In the genomic region with DNA sequence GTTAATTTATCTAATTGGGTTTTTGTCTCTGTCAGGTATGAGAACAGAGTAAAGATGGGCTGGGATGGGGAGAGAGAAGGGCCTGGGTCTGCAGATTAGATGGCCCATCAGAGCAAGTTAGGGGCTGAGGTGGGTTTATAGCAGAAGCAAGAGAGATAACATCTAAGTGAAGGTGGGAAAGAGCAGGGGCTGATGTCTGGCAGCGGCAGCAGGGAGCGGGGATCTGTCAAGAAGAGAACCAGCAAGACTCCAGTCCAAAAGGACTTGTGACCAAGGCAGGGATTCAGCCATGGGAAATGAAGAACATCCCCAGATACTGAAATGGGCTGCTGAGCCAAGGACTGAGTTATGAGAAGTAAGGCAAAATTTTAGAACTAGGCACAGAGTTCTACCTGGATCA, we compare ENCODE assay signal across 15 cellular contexts.
DNase-seq lines count a peak whose midpoint lies in the region; ATAC-seq and TF ChIP-seq lines count a peak whose summit lies in the region.
"Had no signal": no experiment of that assay in that cellular context is flagged by ENCODE, and none has a peak within 500 bp of the region (broad histone marks: within the 10 kb centered on the region; RNA-seq: fewer than 3 reads in every experiment).

No MANE protein-coding gene starts in this region.

- 0 out of 2 replicates have a peak overlapping the region, but pooled peaks have one; percentile 8 for H2BK120ac ChIP-seq in IMR-90 (ENCODE audit: low read depth, low read length)
- H2BK120ac ChIP-seq in mesenchymal stem cell (ENCODE audit: low read depth, low read length) = peak overlapping the region; percentile 27
- H2BK120ac ChIP-seq in neuronal stem cell (ENCODE audit: low read depth, low read length) = no peak overlapping the region

- H2AK5ac ChIP-seq in IMR-90 (ENCODE audit: low read depth, low read length) = no peak overlapping the region
- peak overlapping the region; percentile 92 for H2AK5ac ChIP-seq in mesenchymal stem cell (ENCODE audit: low read length, severe bottlenecking)
- H2AK5ac ChIP-seq in neuronal stem cell (ENCODE audit: low read depth, low read length) = no peak overlapping the region

- peak overlapping the region; percentile 30; the same call in 1 of the 2 replicates for H2BK20ac ChIP-seq in IMR-90 (ENCODE audit: low read depth, low read length)

- H3K27ac ChIP-seq in IMR-90 (ENCODE audit: insufficient read depth, low read length) = no peak overlapping the region
- H3K27ac ChIP-seq in mesenchymal stem cell (ENCODE audit: low read length, poor library complexity, severe bottlenecking) = no peak overlapping the region
- no peak overlapping the region for H3K27ac ChIP-seq in neuronal stem cell (replicated peaks; ENCODE audit: low read length)
- no peak overlapping the region for H3K27ac ChIP-seq in transverse colon

- no peak overlapping the region for H4K91ac ChIP-seq in IMR-90 (ENCODE audit: insufficient read depth, low read depth, low read length)
- no peak overlapping the region for H4K91ac ChIP-seq in mesenchymal stem cell (ENCODE audit: low read length)
- H4K91ac ChIP-seq in neuronal stem cell (ENCODE audit: low read depth, low read length, poor library complexity) = no peak overlapping the region

- no peak overlapping the region for H3K56ac ChIP-seq in IMR-90 (ENCODE audit: extremely low read depth, insufficient read depth, low read length)

- TF ChIP-seq POLR2A in IMR-90 (IDR thresholded peaks at IDR 0.05; ENCODE audit: low read depth, low read length) (no peak), transverse colon (IDR thresholded peaks at IDR 0.05) (no peak)

- H3K27me3 Mint-ChIP-seq in activated T-helper 17 cell treated with anti-CD3 and anti-CD28 coated beads, Interleukin-2, amount 50 U/mL, for 72 hours = no peaks in the 10 kb centered on the region
- H3K27me3 Mint-ChIP-seq: B cell; CD4-positive, alpha-beta T cell had no signal

- peak overlapping the region; percentile 29; the same call in 1 of the 2 replicates for H3K18ac ChIP-seq in IMR-90 (ENCODE audit: low read depth, low read length)
- H3K18ac ChIP-seq in mesenchymal stem cell (ENCODE audit: low read depth in 1 of 2, low read length in 2 of 2) = no peak overlapping the region
- H3K18ac ChIP-seq in neuronal stem cell (ENCODE audit: low read length) = no peak overlapping the region

- H2AK9ac ChIP-seq in IMR-90 (replicated peaks; ENCODE audit: low read depth, low read length, poor library complexity) = no peak overlapping the region

- no peak overlapping the region; the same call in 1 of the 2 replicates for H4K5ac ChIP-seq in IMR-90 (ENCODE audit: low read depth, low read length)

- H3K9me3 ChIP-seq in IMR-90 (ENCODE audit: control insufficient read depth, insufficient read depth, low read length) (no peaks in the 10 kb centered on the region), mesenchymal stem cell (ENCODE audit: control insufficient read depth, low read length) (no peaks in the 10 kb centered on the region), neuronal stem cell (replicated peaks in 1 of 2; ENCODE audit: control insufficient read depth in 2 of 2, insufficient read depth in 1 of 2, low read depth in 1 of 2, low read length in 2 of 2) (peaks cover 0 to 9% of the 10 kb centered on the region in 2 donors), transverse colon (no peaks in the 10 kb centered on the region)

- H4K8ac ChIP-seq in IMR-90 (ENCODE audit: low read depth in 2 of 2, low read length in 2 of 2) (no peak overlapping the region), mesenchymal stem cell (ENCODE audit: low read length) (no peak overlapping the region), neuronal stem cell (ENCODE audit: low read depth, low read length) (no peak overlapping the region)

- H3K23ac ChIP-seq in IMR-90 (ENCODE audit: low read depth, low read length) = no peak overlapping the region
- no peak overlapping the region for H3K23ac ChIP-seq in mesenchymal stem cell (ENCODE audit: low read length in 2 of 2)
- no peak overlapping the region for H3K23ac ChIP-seq in neuronal stem cell (ENCODE audit: low read depth, low read length, poor library complexity)

- H4K20me1 ChIP-seq in IMR-90 (ENCODE audit: insufficient read depth, low read length) = no peaks in the 10 kb centered on the region

- no peaks in the 10 kb centered on the region for H3K36me3 Mint-ChIP-seq in activated T-helper 17 cell treated with anti-CD3 and anti-CD28 coated beads, Interleukin-2, amount 50 U/mL, for 72 hours (ENCODE audit: low read depth)

- H3K79me1 ChIP-seq in IMR-90 (ENCODE audit: low read depth in 1 of 2, low read length in 2 of 2) (no peaks in the 10 kb centered on the region), mesenchymal stem cell (replicated peaks; ENCODE audit: low read length, poor library complexity, severe bottlenecking) (no peaks in the 10 kb centered on the region), neuronal stem cell (ENCODE audit: low read depth, low read length) (no peaks in the 10 kb centered on the region)

- H3K9ac ChIP-seq in IMR-90 (ENCODE audit: low read depth, low read length) = no peak overlapping the region
- no peak overlapping the region for H3K9ac ChIP-seq in mesenchymal stem cell (ENCODE audit: low read length)
- no peak overlapping the region for H3K9ac ChIP-seq in neuronal stem cell (ENCODE audit: low read depth, low read length, poor library complexity)

- no peak for TF ChIP-seq RAD21 in IMR-90 (IDR thresholded peaks at IDR 0.05; ENCODE audit: low read length)

- H3K4me3 ChIP-seq in IMR-90 (ENCODE audit: insufficient read depth, low read depth, low read length) (no peak overlapping the region), mesenchymal stem cell (ENCODE audit: insufficient read depth in 1 of 2, low read depth in 1 of 2, low read length in 2 of 2) (no peak overlapping the region), neuronal stem cell (ENCODE audit: low read length in 2 of 2) (no peak overlapping the region), transverse colon (no peak overlapping the region)
- H3K4me3 ChIP-seq: GM12878 had no signal

- H3K9me3 Mint-ChIP-seq in activated T-helper 17 cell treated with anti-CD3 and anti-CD28 coated beads, Interleukin-2, amount 50 U/mL, for 72 hours = peaks cover 3% of the 10 kb centered on the region
- H3K9me3 Mint-ChIP-seq: CD4-positive, alpha-beta T cell; H9 had no signal

- no peaks in the 10 kb centered on the region for H3K27me3 ChIP-seq in IMR-90 (ENCODE audit: control insufficient read depth, insufficient read depth, low read length)
- no peaks in the 10 kb centered on the region for H3K27me3 ChIP-seq in mesenchymal stem cell (ENCODE audit: control insufficient read depth in 1 of 2, insufficient read depth in 1 of 2, low read length in 2 of 2)
- H3K27me3 ChIP-seq in neuronal stem cell (ENCODE audit: control insufficient read depth in 3 of 3, insufficient read depth in 3 of 3, low read depth in 1 of 3, low read length in 3 of 3) = no peaks in the 10 kb centered on the region
- no peaks in the 10 kb centered on the region for H3K27me3 ChIP-seq in transverse colon

- intact Hi-C loops in IMR-90 (cut with micrococcal nuclease) = loop anchor here (5.0 kb wide), 1 partner anchor 156 kb away; no protein-coding TSS in a partner anchor
- intact Hi-C loops in transverse colon (cut with DNase I; ENCODE audit: low total_unique reads) = no loop called here

- peak overlapping the region in 1 of 2 experiments; percentile 89 for H2BK12ac ChIP-seq in mesenchymal stem cell (ENCODE audit: low read length in 2 of 2)
- no peak overlapping the region for H2BK12ac ChIP-seq in neuronal stem cell (ENCODE audit: low read length)

- H3K14ac ChIP-seq in IMR-90 (replicated peaks; ENCODE audit: low read depth, low read length) (no peak overlapping the region), mesenchymal stem cell (ENCODE audit: low read length in 2 of 2) (no peak overlapping the region), neuronal stem cell (ENCODE audit: low read length) (peak overlapping the region; percentile 26)

- H3K36me3 ChIP-seq in IMR-90 (ENCODE audit: control insufficient read depth, insufficient read depth, low read length) (no peaks in the 10 kb centered on the region), mesenchymal stem cell (ENCODE audit: control insufficient read depth in 1 of 2, insufficient read depth in 2 of 2, low read depth in 1 of 2, low read length in 2 of 2) (no peaks in the 10 kb centered on the region), neuronal stem cell (replicated peaks in 1 of 2; ENCODE audit: control insufficient read depth in 2 of 2, insufficient read depth in 2 of 2, low read length in 2 of 2) (no peaks in the 10 kb centered on the region), transverse colon (no peaks in the 10 kb centered on the region)

- H2BK15ac ChIP-seq in IMR-90 (ENCODE audit: low read depth, low read length) (no peak overlapping the region), mesenchymal stem cell (ENCODE audit: low read depth, poor library complexity, severe bottlenecking) (no peak overlapping the region), neuronal stem cell (ENCODE audit: low read length) (no peak overlapping the region)

- H3K4ac ChIP-seq in IMR-90 (ENCODE audit: low read depth, low read length) (no peak overlapping the region), mesenchymal stem cell (ENCODE audit: low read depth in 1 of 2, low read length in 2 of 2) (no peak overlapping the region), neuronal stem cell (ENCODE audit: low read length) (no peak overlapping the region)

- POLR2A ChIA-PET in IMR-90 (lab: Charles Lee; ENCODE audit: unreplicated experiment) = no interaction called here

- CTCF ChIA-PET in IMR-90 (lab: Yijun Ruan, JAX) = no interaction called here

- H2BK5ac ChIP-seq in IMR-90 (ENCODE audit: low read depth, low read length, poor library complexity, severe bottlenecking) = no peak overlapping the region
- H2BK5ac ChIP-seq in mesenchymal stem cell (ENCODE audit: low read depth, low read length, poor library complexity, severe bottlenecking) = no peak overlapping the region
- H2BK5ac ChIP-seq in neuronal stem cell (ENCODE audit: low read length) = no peak overlapping the region

- H3K9me1 ChIP-seq in IMR-90 (ENCODE audit: insufficient read depth, low read length) = peaks cover 3% of the 10 kb centered on the region; the same call in 1 of the 2 replicates

- no peak overlapping the region for H3K4me2 ChIP-seq in IMR-90 (ENCODE audit: low read depth, low read length)
- H3K4me2 ChIP-seq in mesenchymal stem cell (ENCODE audit: low read length, poor library complexity, severe bottlenecking) = no peak overlapping the region
- no peak overlapping the region for H3K4me2 ChIP-seq in neuronal stem cell (ENCODE audit: insufficient read depth, low read length, poor library complexity, severe bottlenecking)

- in situ Hi-C loops in IMR-90 (cut with MboI; ENCODE audit: low sequenced_read_pairs) (no loop called here), transverse colon (cut with MboI; ENCODE audit: low pct_ligation_motif_present in 1 of 4, low pct_unique_long_range_greater_than_20kb in 1 of 4, low sequenced_read_pairs in 3 of 4) (no loop called here)

- no peak overlapping the region for H3K4me3 Mint-ChIP-seq in activated T-helper 17 cell treated with anti-CD3 and anti-CD28 coated beads, Interleukin-2, amount 50 U/mL, for 72 hours
- H3K4me3 Mint-ChIP-seq: B cell; CD4-positive, alpha-beta T cell; H9 had no signal

- no peak for ATAC-seq in IMR-90 (ENCODE audit: low read depth)
- ATAC-seq in activated T-helper 17 cell treated with anti-CD3 and anti-CD28 coated beads, Interleukin-2, amount 50 U/mL, for 72 hours (replicated peaks) = no peak
- no peak for ATAC-seq in HG02678 (IDR thresholded peaks at IDR 0.05; ENCODE audit: unreplicated experiment)
- ATAC-seq in GM21360 (IDR thresholded peaks at IDR 0.05; ENCODE audit: unreplicated experiment) = no peak
- ATAC-seq: GM12878 had no signal

- no TSS peak for BruUV-seq in IMR-90 (replicated peaks; lab: Mats Ljungman, UMichigan)

- H3K4me1 ChIP-seq in IMR-90 (ENCODE audit: control insufficient read depth, insufficient read depth, low read length) (peaks cover 14% of the 10 kb centered on the region), mesenchymal stem cell (ENCODE audit: control insufficient read depth, insufficient read depth, low read depth, low read length) (peaks cover 9% of the 10 kb centered on the region), neuronal stem cell (ENCODE audit: control insufficient read depth in 2 of 2, insufficient read depth in 1 of 2, low read depth in 1 of 2, low read length in 2 of 2) (peaks cover 16 to 40% of the 10 kb centered on the region in 2 donors), transverse colon (peaks cover 0 to 20% (median 4%) of the 10 kb centered on the region in 4 donors)

- TF ChIP-seq EP300 in transverse colon (IDR thresholded peaks at IDR 0.05; ENCODE audit: low read depth) = no peak

- peak overlapping the region; percentile 65 for H3K27ac Mint-ChIP-seq in activated T-helper 17 cell treated with anti-CD3 and anti-CD28 coated beads, Interleukin-2, amount 50 U/mL, for 72 hours
- H3K27ac Mint-ChIP-seq: B cell; CD4-positive, alpha-beta T cell had no signal

- DNase-seq in IMR-90 (no peak), mesenchymal stem cell (no peak), neuronal stem cell (ENCODE audit: low spot score) (no peak), transverse colon (no peak)
- DNase-seq in activated CD4-positive, alpha-beta T cell treated with anti-CD3 and anti-CD28 coated beads, Interleukin-2, amount 50 U/mL, for 4 hours = no peak
- DNase-seq: C1 segment of cervical spinal cord; CD4-positive, alpha-beta T cell; DMS79; GOT3; H9 had no signal

- no peak overlapping the region for H2AFZ ChIP-seq in IMR-90 (replicated peaks; ENCODE audit: low read length, poor library complexity)
- no peak overlapping the region for H2AFZ ChIP-seq in mesenchymal stem cell (ENCODE audit: low read depth, low read length)
- no peak overlapping the region for H2AFZ ChIP-seq in neuronal stem cell (ENCODE audit: low read length)

- dilution Hi-C loops in IMR-90 (cut with HindIII; ENCODE audit: low sequenced_read_pairs, unreplicated experiment) = no loop called here

- WGBS in IMR-90 (ENCODE audit: extremely low coverage in 2 of 2, insufficient read length in 1 of 2), 2 experiments = 100% methylated on average over 2 of the region's 2 CpGs; no CpG with 5 or more reads in 1 of the 2 experiments
- WGBS in mesenchymal stem cell = 89% methylated on average over 2 of the region's 2 CpGs
- WGBS in neuronal stem cell (ENCODE audit: extremely low coverage in 2 of 2, insufficient read length in 2 of 2, insufficient replicate concordance in 1 of 2), 2 donors = no CpG with 5 or more reads among the region's 2 CpGs
- 97 to 100% methylated on average over 2 of the region's 2 CpGs for whole genome bisulfite sequencing in transverse colon (ENCODE audit: low coverage in 1 of 2), 2 donors

- peaks cover 8% of the 10 kb centered on the region for H3K4me1 Mint-ChIP-seq in activated T-helper 17 cell treated with anti-CD3 and anti-CD28 coated beads, Interleukin-2, amount 50 U/mL, for 72 hours
- H3K4me1 Mint-ChIP-seq: B cell had no signal

- TF ChIP-seq CTCF in IMR-90 (conservative IDR thresholded peaks at IDR 0.05; ENCODE audit: low read depth, low read length) = no peak
- TF ChIP-seq CTCF in transverse colon (IDR thresholded peaks at IDR 0.05) = no peak
